Comparison of ENCODE assay signal across 1 cellular context in genomic region chr15:74615313-74616019, GRCh38.
TF ChIP-seq lines count a peak whose summit lies in the region.

Gene CLK3 (plus strand): TSS chr15:74615836. CDS start chr15:74619197, 3,361 bp downstream.

TF ChIP-seq in HepG2, 621 proteins besides CTCF, POLR2A, EP300 and RAD21 (continued from another document and continues in another):
- TF ChIP-seq MAZ (IDR thresholded peaks at IDR 0.05; ENCODE audit: borderline replicate concordance, low read depth, low read length) = peak; percentile 80; the same call in 1 of the 2 replicates
- peak; percentile 98 for TF ChIP-seq MAZ (CRISPR knock-in tag; IDR thresholded peaks at IDR 0.05; ENCODE audit: low read depth)
- TF ChIP-seq HBP1 (CRISPR knock-in tag; IDR thresholded peaks at IDR 0.05; ENCODE audit: low read depth) = 0 out of 2 replicates have a peak, but pooled peaks have one; percentile 86
- TF ChIP-seq POLR2AphosphoS5 (IDR thresholded peaks at IDR 0.05; ENCODE audit: low read depth, low read length) = no peak; the same call in 1 of the 2 replicates
- no peak for TF ChIP-seq XBP1 (CRISPR knock-in tag; IDR thresholded peaks at IDR 0.05)
- TF ChIP-seq NCOA2 (CRISPR knock-in tag; IDR thresholded peaks at IDR 0.05) = peak; percentile 22; the same call in 1 of the 2 replicates
- TF ChIP-seq ZNF605 (CRISPR knock-in tag; IDR thresholded peaks at IDR 0.05) = peak; percentile 54
- peak; percentile 85; the same call in 1 of the 2 replicates for TF ChIP-seq MAF1 (CRISPR knock-in tag; IDR thresholded peaks at IDR 0.05; ENCODE audit: borderline replicate concordance)
- no peak for TF ChIP-seq NBN (conservative IDR thresholded peaks at IDR 0.05)
- TF ChIP-seq ZBTB10 (CRISPR knock-in tag; IDR thresholded peaks at IDR 0.05; ENCODE audit: borderline replicate concordance) = 0 out of 2 replicates have a peak, but pooled peaks have one; percentile 11
- TF ChIP-seq ZNF414 (CRISPR knock-in tag; IDR thresholded peaks at IDR 0.05) = peak; percentile 90
- peak; percentile 57; the same call in 1 of the 2 replicates for TF ChIP-seq BATF2 (CRISPR knock-in tag; IDR thresholded peaks at IDR 0.05)
- 0 out of 2 replicates have a peak, but pooled peaks have one; percentile 62 for TF ChIP-seq CSRNP2 (CRISPR knock-in tag; conservative IDR thresholded peaks at IDR 0.05; ENCODE audit: low read depth)
- TF ChIP-seq ZNF496 (CRISPR knock-in tag; IDR thresholded peaks at IDR 0.05; ENCODE audit: insufficient replicate concordance) = no peak
- no peak; the same call in 1 of the 2 replicates for TF ChIP-seq EEA1 (CRISPR knock-in tag; IDR thresholded peaks at IDR 0.05; ENCODE audit: borderline replicate concordance)
- no peak for TF ChIP-seq NR2F2 (IDR thresholded peaks at IDR 0.05; ENCODE audit: borderline replicate concordance, low read depth)
- no peak for TF ChIP-seq ZNF44 (CRISPR knock-in tag; IDR thresholded peaks at IDR 0.05)
- no peak for TF ChIP-seq ZNF326 (CRISPR knock-in tag; IDR thresholded peaks at IDR 0.05; ENCODE audit: borderline replicate concordance)
- TF ChIP-seq GATAD1 (CRISPR knock-in tag; IDR thresholded peaks at IDR 0.05) = peak; percentile 94
- TF ChIP-seq ZNF557 (CRISPR knock-in tag; IDR thresholded peaks at IDR 0.05) = no peak
- peak; percentile 71; the same call in 1 of the 2 replicates for TF ChIP-seq ZGPAT (CRISPR knock-in tag; IDR thresholded peaks at IDR 0.05)
- 0 out of 2 replicates have a peak, but pooled peaks have one; percentile 40 for TF ChIP-seq ZKSCAN8 (CRISPR knock-in tag; IDR thresholded peaks at IDR 0.05; ENCODE audit: borderline replicate concordance)
- TF ChIP-seq CC2D1A (CRISPR knock-in tag; IDR thresholded peaks at IDR 0.05) = 0 out of 2 replicates have a peak, but pooled peaks have one; percentile 36
- no peak for TF ChIP-seq ATRX (CRISPR knock-in tag; IDR thresholded peaks at IDR 0.05; ENCODE audit: borderline replicate concordance)
- peak; percentile 85 for TF ChIP-seq ZC3H13 (CRISPR knock-in tag; IDR thresholded peaks at IDR 0.05)
- no peak for TF ChIP-seq ZFP1 (CRISPR knock-in tag; IDR thresholded peaks at IDR 0.05)
- peak; percentile 96 for TF ChIP-seq HOXA3 (CRISPR knock-in tag; IDR thresholded peaks at IDR 0.05)
- no peak for TF ChIP-seq ZNF570 (CRISPR knock-in tag; IDR thresholded peaks at IDR 0.05; ENCODE audit: borderline replicate concordance)
- no peak for TF ChIP-seq SUZ12 (IDR thresholded peaks at IDR 0.05; ENCODE audit: low read depth, low read length)
- TF ChIP-seq ZNF513 (CRISPR knock-in tag; conservative IDR thresholded peaks at IDR 0.05) = no peak
- TF ChIP-seq CEBPZ (IDR thresholded peaks at IDR 0.05; ENCODE audit: low read length) = no peak
- TF ChIP-seq LBX2 (CRISPR knock-in tag; IDR thresholded peaks at IDR 0.05; ENCODE audit: borderline replicate concordance) = peak; percentile 77; the same call in 1 of the 2 replicates
- TF ChIP-seq PCBP1 (IDR thresholded peaks at IDR 0.05; ENCODE audit: borderline replicate concordance, low read depth, low read length) = no peak
- peak; percentile 98 for TF ChIP-seq NR2C2 (CRISPR knock-in tag; IDR thresholded peaks at IDR 0.05; ENCODE audit: borderline replicate concordance)
- TF ChIP-seq DMAP1 (CRISPR knock-in tag; IDR thresholded peaks at IDR 0.05) = peak; percentile 50
- 0 out of 2 replicates have a peak, but pooled peaks have one; percentile 5 for TF ChIP-seq STAG1 (CRISPR knock-in tag; IDR thresholded peaks at IDR 0.05)
- TF ChIP-seq ARNTL (CRISPR knock-in tag; IDR thresholded peaks at IDR 0.05) = peak; percentile 87
- TF ChIP-seq ZNF280D (CRISPR knock-in tag; IDR thresholded peaks at IDR 0.05) = no peak
- TF ChIP-seq ZNF503 (CRISPR knock-in tag; IDR thresholded peaks at IDR 0.05) = peak; percentile 59; the same call in 1 of the 2 replicates
